14 cellular contexts compared by ENCODE assay signal in the genomic region with DNA sequence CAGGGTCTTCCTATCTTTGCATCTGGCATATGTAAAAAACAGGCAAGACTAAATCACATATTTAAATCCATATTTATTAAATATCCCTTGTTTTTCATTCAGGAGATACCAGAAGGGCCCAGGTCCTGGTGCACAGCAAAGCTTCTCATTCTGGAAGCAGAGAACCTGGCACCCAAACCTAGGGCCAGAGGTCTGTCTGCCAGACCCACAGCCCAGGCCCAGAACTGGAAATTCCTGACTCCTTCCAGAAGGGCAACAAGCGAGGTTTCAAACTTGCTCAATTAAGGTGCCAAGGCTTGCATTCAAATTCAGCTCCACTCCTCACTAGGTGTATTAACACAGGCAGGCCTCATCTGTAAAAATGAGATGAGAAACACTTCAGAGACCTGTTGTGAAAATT. TPM values are rescaled to one million over a fixed set of nuclear protein-coding genes. Genes with fewer than 3 reads are reported as not detected.
DNase-seq lines count a peak whose midpoint lies in the region; ATAC-seq and TF ChIP-seq lines count a peak whose summit lies in the region.
"Had no signal": no experiment of that assay in that cellular context is flagged by ENCODE, and none has a peak within 500 bp of the region (broad histone marks: within the 10 kb centered on the region; RNA-seq: fewer than 3 reads in every experiment).

No MANE protein-coding gene starts in this region.

- H3K4me1 Mint-ChIP-seq in MCF 10A (ENCODE audit: insufficient read depth, unreplicated experiment) (peaks cover 45% of the 10 kb centered on the region), T-cell (peaks cover 84 to 97% (median 87%) of the 10 kb centered on the region in 3 donors)
- peaks cover 91% of the 10 kb centered on the region for H3K4me1 Mint-ChIP-seq in dendritic cell treated with granulocyte-macrophage colony-stimulating factor and Interleukin-4, amounts not matched to agents 40 ng/mL and 50 ng/mL, for 4 days (ENCODE audit: low read depth)

- H3K4me1 ChIP-seq in mammary epithelial cell (ENCODE audit: insufficient read depth, low read length) (peaks cover 22% of the 10 kb centered on the region), gastroesophageal sphincter (peaks cover 0 to 55% (median 18%) of the 10 kb centered on the region in 3 donors), left ventricle myocardium inferior (peaks cover 32% of the 10 kb centered on the region)

- no peak for TF ChIP-seq EP300 in gastroesophageal sphincter (IDR thresholded peaks at IDR 0.05)

- no peak overlapping the region for H3K4me3 ChIP-seq in mammary epithelial cell (replicated peaks in 1 of 3; ENCODE audit: insufficient read depth in 1 of 3, low read depth in 2 of 3, low read length in 3 of 3)
- H3K4me3 ChIP-seq in gastroesophageal sphincter = no peak overlapping the region
- no peak overlapping the region for H3K4me3 ChIP-seq in left ventricle myocardium inferior
- H3K4me3 ChIP-seq: GM23338, prostate gland, upper lobe of right lung had no signal

- H2AFZ ChIP-seq in mammary epithelial cell (ENCODE audit: low read depth, low read length) = no peak overlapping the region
- H2AFZ ChIP-seq: GM23338 had no signal

- TF ChIP-seq CTCF in mammary epithelial cell (conservative IDR thresholded peaks at IDR 0.05 in 1 of 2, IDR thresholded peaks at IDR 0.05 in 1 of 2; ENCODE audit: extremely low read depth in 1 of 2, insufficient read depth in 1 of 2, low read depth in 1 of 2, low read length in 2 of 2) = no peak
- no peak for TF ChIP-seq CTCF in MCF 10A (IDR thresholded peaks at IDR 0.05; ENCODE audit: unreplicated experiment)
- TF ChIP-seq CTCF in gastroesophageal sphincter (IDR thresholded peaks at IDR 0.05) = no peak
- no peak for TF ChIP-seq CTCF in left ventricle myocardium inferior (IDR thresholded peaks at IDR 0.05; ENCODE audit: borderline replicate concordance)

- H3K4me2 ChIP-seq in mammary epithelial cell (ENCODE audit: insufficient read depth, low read depth, low read length) = peak overlapping the region; percentile 85
- H3K4me2 ChIP-seq: GM23338 had no signal

- H3K27ac Mint-ChIP-seq in MCF 10A (ENCODE audit: low read depth, unreplicated experiment) = no peak overlapping the region
- H3K27ac Mint-ChIP-seq in T-cell = peak overlapping the region; percentile 97
- H3K27ac Mint-ChIP-seq in dendritic cell treated with granulocyte-macrophage colony-stimulating factor and Interleukin-4, amounts not matched to agents 40 ng/mL and 50 ng/mL, for 4 days = peak overlapping the region; percentile 97
- H3K27ac Mint-ChIP-seq: GM23338 had no signal

- intact Hi-C loops in mammary epithelial cell (cut with micrococcal nuclease) = loop anchor here (10.0 kb wide), 1 partner anchor 102 kb away; a partner anchor contains a TSS
- intact Hi-C loops in MCF 10A (cut with micrococcal nuclease) = loop anchor here (10.0 kb wide), 1 partner anchor 98 kb away; a partner anchor contains a TSS
- intact Hi-C loops in dendritic cell treated with granulocyte-macrophage colony-stimulating factor and Interleukin-4, amounts not matched to agents 40 ng/mL and 50 ng/mL, for 4 days (cut with micrococcal nuclease) = loop anchor here (10.0 kb wide), 1 partner anchor 98 kb away; a partner anchor contains a TSS
- intact Hi-C loops in left ventricle myocardium inferior (cut with micrococcal nuclease) = no loop called here

- H3K79me2 ChIP-seq in mammary epithelial cell (ENCODE audit: insufficient read depth, low read length) = peaks cover 40% of the 10 kb centered on the region

- in situ Hi-C loops in mammary epithelial cell (cut with MboI; ENCODE audit: low sequenced_read_pairs in 2 of 2) = no loop called here

- BruUV-seq in mammary epithelial cell (replicated peaks; lab: Mats Ljungman, UMichigan) = no TSS peak
- no TSS peak for BruUV-seq in MCF 10A (replicated peaks; lab: Mats Ljungman, UMichigan)

- no peaks in the 10 kb centered on the region for H3K27me3 Mint-ChIP-seq in MCF 10A (ENCODE audit: insufficient read depth, unreplicated experiment)
- no peaks in the 10 kb centered on the region for H3K27me3 Mint-ChIP-seq in T-cell
- no peaks in the 10 kb centered on the region for H3K27me3 Mint-ChIP-seq in dendritic cell treated with granulocyte-macrophage colony-stimulating factor and Interleukin-4, amounts not matched to agents 40 ng/mL and 50 ng/mL, for 4 days

- H3K9me3 ChIP-seq in mammary epithelial cell (replicated peaks; ENCODE audit: insufficient read depth, low read length) (no peaks in the 10 kb centered on the region), gastroesophageal sphincter (no peaks in the 10 kb centered on the region), left ventricle myocardium inferior (replicated peaks) (no peaks in the 10 kb centered on the region)
- H3K9me3 ChIP-seq: prostate gland, upper lobe of right lung had no signal

- H3K9me3 Mint-ChIP-seq in MCF 10A (ENCODE audit: unreplicated experiment) = no peaks in the 10 kb centered on the region
- no peaks in the 10 kb centered on the region for H3K9me3 Mint-ChIP-seq in T-cell
- H3K9me3 Mint-ChIP-seq in dendritic cell treated with granulocyte-macrophage colony-stimulating factor and Interleukin-4, amounts not matched to agents 40 ng/mL and 50 ng/mL, for 4 days = no peaks in the 10 kb centered on the region
- H3K9me3 Mint-ChIP-seq: GM23338 had no signal

- H4K20me1 ChIP-seq in mammary epithelial cell (ENCODE audit: insufficient read depth, low read length) = no peaks in the 10 kb centered on the region

- 100% methylated on average over 1 of the region's 1 CpG for WGBS in mammary epithelial cell (ENCODE audit: low coverage, missing lambda C conversion rate)
- no CpG with 5 or more reads among the region's 1 CpG for WGBS in gastroesophageal sphincter (ENCODE audit: low coverage in 1 of 2), 2 donors

- DNase-seq in mammary epithelial cell (no peak), MCF 10A (ENCODE audit: unreplicated experiment) (no peak), T-cell (no peak), GF-D8 (lab: John Stamatoyannopoulos, UW) (no peak), left ventricle myocardium inferior (no peak), HUDEP-2 (lab: John Stamatoyannopoulos, UW; ENCODE audit: unreplicated experiment in 76 of 76) (no peak)
- DNase-seq: foreskin keratinocyte, NCI-H2029, NCI-H774, upper lobe of right lung had no signal

- H3K9ac ChIP-seq in mammary epithelial cell (ENCODE audit: insufficient read depth, low read length) = no peak overlapping the region

- CTCF ChIA-PET in mammary epithelial cell (lab: Charles Lee; ENCODE audit: low non-redundant PET) (no interaction called here), MCF 10A (lab: Yijun Ruan, JAX) (interaction anchor here (0.8 to 1.5 kb wide), 5 partner anchors 9 to 126 kb away, joined by 3 to 7 read pairs (median 3); no protein-coding TSS in a partner anchor), T-cell (lab: Charles Lee) (interaction anchor here in 1 of 2 donors (0.6 to 0.9 kb wide), 2 partner anchors 8 to 126 kb away, joined by 3 to 4 read pairs; no protein-coding TSS in a partner anchor)

- H3K36me3 Mint-ChIP-seq in MCF 10A (ENCODE audit: insufficient read depth, unreplicated experiment) (peaks cover 71% of the 10 kb centered on the region), T-cell (peaks cover 41% of the 10 kb centered on the region)
- peaks cover 65% of the 10 kb centered on the region for H3K36me3 Mint-ChIP-seq in dendritic cell treated with granulocyte-macrophage colony-stimulating factor and Interleukin-4, amounts not matched to agents 40 ng/mL and 50 ng/mL, for 4 days (ENCODE audit: low read depth)

- dilution Hi-C loops in mammary epithelial cell (cut with HindIII; ENCODE audit: low sequenced_read_pairs) = no loop called here

- no peak for ATAC-seq in T-cell (replicated peaks in 1 of 4)
- no peak for ATAC-seq in gastroesophageal sphincter
- ATAC-seq: foreskin keratinocyte, GM23338, upper lobe of right lung had no signal

- no peaks in the 10 kb centered on the region for H3K27me3 ChIP-seq in mammary epithelial cell (ENCODE audit: insufficient read depth, low read length)
- no peaks in the 10 kb centered on the region for H3K27me3 ChIP-seq in gastroesophageal sphincter
- no peaks in the 10 kb centered on the region for H3K27me3 ChIP-seq in left ventricle myocardium inferior (ENCODE audit: low read depth)
- H3K27me3 ChIP-seq: foreskin keratinocyte, upper lobe of right lung had no signal

- no peak for TF ChIP-seq POLR2A in gastroesophageal sphincter (IDR thresholded peaks at IDR 0.05)

- H3K27ac ChIP-seq in mammary epithelial cell (ENCODE audit: insufficient read depth, low read depth, low read length) (no peak overlapping the region), gastroesophageal sphincter (no peak overlapping the region), left ventricle myocardium inferior (replicated peaks) (no peak overlapping the region)
- H3K27ac ChIP-seq: foreskin keratinocyte, prostate gland, upper lobe of right lung had no signal

- no peak overlapping the region for H3K4me3 Mint-ChIP-seq in MCF 10A (ENCODE audit: unreplicated experiment)
- no peak overlapping the region for H3K4me3 Mint-ChIP-seq in T-cell
- H3K4me3 Mint-ChIP-seq in dendritic cell treated with granulocyte-macrophage colony-stimulating factor and Interleukin-4, amounts not matched to agents 40 ng/mL and 50 ng/mL, for 4 days = no peak overlapping the region

- POLR2A ChIA-PET in MCF 10A (lab: Yijun Ruan, JAX) = interaction anchor here (0.7 to 10.6 kb wide), 7 partner anchors 9 to 129 kb away, joined by 3 to 190 read pairs (median 3); a partner anchor contains a TSS
- POLR2A ChIA-PET in T-cell (lab: Charles Lee) = interaction anchor here in 1 of 2 donors (0.9 kb wide), 1 partner anchor 19 kb away, joined by 4 read pairs; no protein-coding TSS in a partner anchor

- H3K36me3 ChIP-seq in mammary epithelial cell (ENCODE audit: insufficient read depth, low read length) (peaks cover 27% of the 10 kb centered on the region), gastroesophageal sphincter (peaks cover 0 to 63% of the 10 kb centered on the region in 2 donors), left ventricle myocardium inferior (peaks cover 31% of the 10 kb centered on the region)

RNA-seq across cellular contexts. Expression of a gene that starts 4.2 kb away (rescaled TPM):
- total RNA-seq in mammary epithelial cell (under 1 TPM in 1 of 2 donors, not detected in 1; 0.17 TPM), MCF 10A (2022) (0.14 and 0.15 TPM in 2 replicates), T-cell (100 to 1,000 TPM; 183 to 272 (median 192) TPM), gastroesophageal sphincter (1 to 10 TPM; 1.4 to 3.6 (median 2.0) TPM), left ventricle myocardium inferior (0.77 TPM)
- 0.02 TPM for polyA plus RNA-seq in mammary epithelial cell
- not detected for polyA minus RNA-seq in mammary epithelial cell

RNA-seq across cellular contexts. Expression of a gene that starts 17.0 kb away (rescaled TPM):
- total RNA-seq in mammary epithelial cell = 10 to 100 TPM; 73.2 to 75.6 TPM
- 66.2 TPM for polyA plus RNA-seq in mammary epithelial cell
- 107 TPM for polyA minus RNA-seq in mammary epithelial cell
- 35.1 and 36.2 TPM in 2 replicates for total RNA-seq in MCF 10A (2022)
- total RNA-seq in T-cell = 100 to 1,000 TPM in 4 of 5 donors, 10 to 100 TPM in 1; 88.6 to 190 (median 167) TPM
- total RNA-seq in gastroesophageal sphincter = 10 to 100 TPM; 35.8 to 62.0 (median 51.9) TPM
- 24.5 TPM for total RNA-seq in left ventricle myocardium inferior

Comparison
In these comparisons a context has a peak if more than half of its experiments do, and no peak if none do; other contexts are left out.
1. RNA of a gene that starts 4.2 kb away (total RNA-seq): 183 to 272 TPM in T-cell; 1.4 to 3.6 TPM in gastroesophageal sphincter, 0.77 TPM in left ventricle myocardium inferior (single experiment), 0.17 TPM in mammary epithelial cell and 0.14 to 0.15 TPM in MCF 10A; every median in the first group is over 10 times any median in the second.